In genomic region chr16:35492225-35492624, GRCh38 we compare ENCODE assay signal across 19 cellular contexts.
DNase-seq lines count a peak whose midpoint lies in the region; ATAC-seq and TF ChIP-seq lines count a peak whose summit lies in the region.
"Had no signal": no experiment of that assay in that cellular context is flagged by ENCODE, and none has a peak within 500 bp of the region (broad histone marks: within the 10 kb centered on the region; RNA-seq: fewer than 3 reads in every experiment).

No MANE protein-coding gene starts in this region.

- no peaks in the 10 kb centered on the region for H3K36me3 ChIP-seq in body of pancreas (replicated peaks in 1 of 2; ENCODE audit: insufficient read depth in 1 of 2, low read depth in 2 of 2)
- H3K36me3 ChIP-seq: lower lobe of right lung, tibial nerve had no signal

- peak; percentile 6 for DNase-seq in COLO668 (lab: John Stamatoyannopoulos, UW; ENCODE audit: unreplicated experiment)
- peak; percentile 76 for DNase-seq in NCI-H2227 treated with DMSO at 0.1 percent for 48 hours (lab: John Stamatoyannopoulos, UW)
- peak; percentile 99 for DNase-seq in SHP77 treated with DMSO at 0.1 percent for 48 hours (lab: John Stamatoyannopoulos, UW)
- DNase-seq in HUDEP-2 (lab: John Stamatoyannopoulos, UW; ENCODE audit: unreplicated experiment in 76 of 76): no peak
- no peak for DNase-seq in body of pancreas
- DNase-seq: activated naive CD4-positive, alpha-beta T cell; activated T-cell treated with anti-CD3 and anti-CD28 coated beads, Interleukin-2, amount 50 U/mL, for 24 hours; Kasumi-1; lower lobe of right lung; NCI-H1436; psoas muscle; stimulated activated naive CD4-positive, alpha-beta T cell treated with Interleukin-2 at 50 U/mL for 16 hours; T-helper 9 cell had no signal

- no peaks in the 10 kb centered on the region for H3K4me1 ChIP-seq in body of pancreas
- H3K4me1 ChIP-seq: lower lobe of right lung, psoas muscle, tibial nerve had no signal

- intact Hi-C loops in body of pancreas (cut with DNase I): no loop called here

- 36 to 55% methylated on average over 19 to 28 of the region's 28 CpGs for WGBS in body of pancreas, 2 donors

- H3K9me3 ChIP-seq in body of pancreas: no peaks in the 10 kb centered on the region
- H3K9me3 ChIP-seq: lower lobe of right lung, psoas muscle had no signal

- no peak for ATAC-seq in GM21526 (IDR thresholded peaks at IDR 0.05; ENCODE audit: low FRiP score, unreplicated experiment)
- ATAC-seq in body of pancreas: no peak
- no peak for ATAC-seq in HG02840 (IDR thresholded peaks at IDR 0.05; ENCODE audit: low FRiP score, unreplicated experiment)
- ATAC-seq: psoas muscle had no signal

- H3K4me3 ChIP-seq in body of pancreas: no peak overlapping the region
- H3K4me3 ChIP-seq: lower lobe of right lung, psoas muscle, tibial nerve had no signal

- TF ChIP-seq POLR2A in body of pancreas (IDR thresholded peaks at IDR 0.05): no peak

- H3K27ac ChIP-seq in body of pancreas: no peak overlapping the region
- H3K27ac ChIP-seq: C4-2B, lower lobe of right lung, psoas muscle, skin epidermis, tibial nerve had no signal

- H3K27me3 ChIP-seq in body of pancreas: no peaks in the 10 kb centered on the region
- H3K27me3 ChIP-seq: tibial nerve had no signal

- TF ChIP-seq CTCF in body of pancreas (IDR thresholded peaks at IDR 0.05): no peak

- TF ChIP-seq EP300 in Ishikawa (IDR thresholded peaks at IDR 0.05; ENCODE audit: borderline replicate concordance): no peak

- TF ChIP-seq RAD21 in Ishikawa (IDR thresholded peaks at IDR 0.05; ENCODE audit: low read depth): peak; percentile 41; the same call in 1 of the 2 replicates

TF ChIP-seq in Ishikawa, 13 proteins besides CTCF, POLR2A, EP300 and RAD21:
- TF ChIP-seq ZBTB7A (IDR thresholded peaks at IDR 0.05; ENCODE audit: low read depth): no peak
- no peak for TF ChIP-seq NFIC (IDR thresholded peaks at IDR 0.05)
- TF ChIP-seq YY1 (IDR thresholded peaks at IDR 0.05; ENCODE audit: low read depth): 0 out of 2 replicates have a peak, but pooled peaks have one; percentile 41
- TF ChIP-seq MAX (IDR thresholded peaks at IDR 0.05): 0 out of 2 replicates have a peak, but pooled peaks have one; percentile 25
- no peak for TF ChIP-seq TCF12 (IDR thresholded peaks at IDR 0.05; ENCODE audit: low read depth)
- TF ChIP-seq FOXM1 (IDR thresholded peaks at IDR 0.05; ENCODE audit: borderline replicate concordance, low read depth): no peak
- TF ChIP-seq USF1 (IDR thresholded peaks at IDR 0.05): no peak

Comparison
In these comparisons a context has a peak if more than half of its experiments do, and no peak if none do; other contexts are left out.
1. DNase-seq: peak in COLO668 (single experiment), NCI-H2227 treated with DMSO at 0.1 percent for 48 hours (single experiment) and SHP77 treated with DMSO at 0.1 percent for 48 hours (single experiment); none in HUDEP-2 (0 of 76) and body of pancreas (0 of 4).